ENCODE assay signal across 19 cellular contexts in genomic region chr3:81349941-81350340, GRCh38.
"Had no signal": no experiment of that assay in that cellular context is flagged by ENCODE, and none has a peak within 500 bp of the region (broad histone marks: within the 10 kb centered on the region; RNA-seq: fewer than 3 reads in every experiment).

No MANE protein-coding gene starts in this region.

- DNase-seq: activated B cell treated with CpG ODN at 0.5 μM for 24 hours; activated CD4-positive, alpha-beta memory T cell treated with anti-CD3 and anti-CD28 coated beads for 36 hours; activated CD4-positive, alpha-beta T cell treated with anti-CD3 and anti-CD28 coated beads, Interleukin-2, amount 10 ng/mL, durations not matched to agents 7 days and 5 days; activated CD8-positive, alpha-beta memory T cell treated with anti-CD3 and anti-CD28 coated beads for 24 hours; activated effector memory CD4-positive, alpha-beta T cell treated with anti-CD3 and anti-CD28 coated beads, Interleukin-2, amount 50 U/mL, for 16 hours; activated naive CD4-positive, alpha-beta T cell treated with anti-CD3 and anti-CD28 coated beads for 36 hours; activated T-cell treated with anti-CD3 and anti-CD28 coated beads, Interleukin-2, amount 50 U/mL, for 4 hours; MG63; MV-4-11; NCI-H1105; NCI-H1436; NCI-H1694 treated with DMSO at 0.1 percent for 48 hours; NCI-H2081 treated with DMSO at 0.1 percent for 48 hours; NCI-H526; NCI-H82; PC-3; SIG-M5; T-helper 17 cell; T-helper 9 cell had no signal
